ENCODE assay signal across 8 cellular contexts in the genomic region with DNA sequence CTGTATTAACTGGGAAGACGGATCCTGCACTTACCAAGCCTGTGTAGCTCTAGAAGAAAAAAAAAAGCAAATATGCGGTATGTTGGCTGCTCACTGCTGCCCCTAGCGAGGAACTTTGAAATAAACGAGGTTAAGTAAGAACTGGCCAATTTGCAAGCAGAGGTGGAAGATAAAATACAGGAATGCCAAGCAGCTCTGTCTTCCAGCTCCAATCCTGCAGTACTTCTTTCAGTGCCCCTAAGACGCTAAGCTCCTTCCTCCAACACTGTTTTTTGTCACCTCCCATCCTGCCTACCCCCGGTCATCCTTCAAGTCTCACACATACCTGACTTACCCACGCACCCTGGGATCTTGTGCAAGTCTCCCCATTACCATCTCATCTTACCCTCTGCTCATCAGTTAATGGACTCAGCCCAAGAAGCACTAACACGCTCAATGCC. TPM values are rescaled to one million over a fixed set of nuclear protein-coding genes. Genes with fewer than 3 reads are reported as not detected.
A peak's percentile ranks its signal among the peaks of the same experiment; 100 is the strongest.
DNase-seq lines count a peak whose midpoint lies in the region; ATAC-seq, FAIRE-seq and TF ChIP-seq lines count a peak whose summit lies in the region.

No MANE protein-coding gene starts in this region.

- BruUV-seq in endothelial cell of umbilical vein (replicated peaks; lab: Mats Ljungman, UMichigan) = TSS peak; percentile 63

- no peaks in the 10 kb centered on the region for H3K27me3 ChIP-seq in CD8-positive, alpha-beta T cell (ENCODE audit: insufficient read depth, low read length)
- H3K27me3 ChIP-seq in endothelial cell of umbilical vein (ENCODE audit: control insufficient read depth in 2 of 2, insufficient read depth in 2 of 2, low read length in 2 of 2) = no peaks in the 10 kb centered on the region

- peaks cover 52% of the 10 kb centered on the region for H3K4me1 Mint-ChIP-seq in CD8-positive, alpha-beta T cell (ENCODE audit: low read depth)

- H3K36me3 ChIP-seq in CD8-positive, alpha-beta T cell (ENCODE audit: insufficient read depth, low read length) = no peaks in the 10 kb centered on the region
- H3K36me3 ChIP-seq in endothelial cell of umbilical vein (ENCODE audit: control insufficient read depth in 2 of 2, extremely low read depth in 1 of 2, insufficient read depth in 2 of 2, low read length in 2 of 2) = no peaks in the 10 kb centered on the region

- peaks cover 15% of the 10 kb centered on the region for H3K36me3 Mint-ChIP-seq in CD8-positive, alpha-beta T cell

- POLR2A ChIA-PET in CD8-positive, alpha-beta T cell (lab: Charles Lee) = interaction anchor here (0.7 to 3.2 kb wide), 9 partner anchors 10 to 1075 kb away, joined by 3 to 88 read pairs (median 4); a partner anchor contains a TSS
- POLR2A ChIA-PET in endothelial cell of umbilical vein (lab: Charles Lee) = interaction anchor here (0.6 to 2.9 kb wide), 2 partner anchors 27 to 1075 kb away, joined by 3 to 24 read pairs; a partner anchor contains a TSS

- intact Hi-C loops in CD8-positive, alpha-beta T cell (cut with DNase I, micrococcal nuclease) = loop anchor here (1.0 to 10.0 kb wide), 10 partner anchors 26 to 1898 kb away; a partner anchor contains a TSS
- intact Hi-C loops in endothelial cell of umbilical vein (cut with micrococcal nuclease) = loop anchor here (2.0 kb wide), 3 partner anchors 145 to 1897 kb away; a partner anchor contains a TSS

- H3K9me3 ChIP-seq in CD8-positive, alpha-beta T cell (ENCODE audit: low read length) = no peaks in the 10 kb centered on the region
- no peaks in the 10 kb centered on the region for H3K9me3 ChIP-seq in endothelial cell of umbilical vein (replicated peaks; ENCODE audit: control insufficient read depth, insufficient read depth, low read length)

- peak overlapping the region; percentile 88 for H3K4me3 ChIP-seq in CD8-positive, alpha-beta T cell (ENCODE audit: low read depth, low read length)
- H3K4me3 ChIP-seq in endothelial cell of umbilical vein (replicated peaks in 1 of 3; ENCODE audit: insufficient read depth in 1 of 3, low read depth in 1 of 3, low read length in 3 of 3) = peak overlapping the region; percentile 8 to 86 (median 73)

- no peaks in the 10 kb centered on the region for H3K27me3 Mint-ChIP-seq in CD8-positive, alpha-beta T cell (ENCODE audit: low read depth)

- no peak for ATAC-seq in CD8-positive, alpha-beta T cell
- ATAC-seq in GM19455 (IDR thresholded peaks at IDR 0.05; ENCODE audit: unreplicated experiment) = no peak

- H3K27ac ChIP-seq in CD8-positive, alpha-beta T cell (ENCODE audit: low read depth, low read length) = peak overlapping the region; percentile 90
- peak overlapping the region; percentile 65 for H3K27ac ChIP-seq in endothelial cell of umbilical vein (ENCODE audit: insufficient read depth, low read depth, low read length)

- no peak for TF ChIP-seq POLR2A in endothelial cell of umbilical vein (IDR thresholded peaks at IDR 0.05; ENCODE audit: low read depth, low read length)

- peak overlapping the region; percentile 97 for H3K27ac Mint-ChIP-seq in CD8-positive, alpha-beta T cell

- CTCF ChIA-PET in CD8-positive, alpha-beta T cell (lab: Charles Lee) = interaction anchor here (0.7 to 4.1 kb wide), 20 partner anchors 11 to 1042 kb away, joined by 3 to 45 read pairs (median 4); a partner anchor contains a TSS
- CTCF ChIA-PET in endothelial cell of umbilical vein (lab: Charles Lee) = interaction anchor here (0.6 to 3.6 kb wide), 25 partner anchors 8 to 1931 kb away, joined by 3 to 46 read pairs (median 4); a partner anchor contains a TSS

- DNase-seq in CD8-positive, alpha-beta T cell = peak; percentile 45 to 78 (median 72)
- DNase-seq in HPDE6-E6E7 (ENCODE audit: extremely low spot score) = peak; percentile 26
- DNase-seq in NCI-H82 treated with DMSO at 0.1 percent for 48 hours (lab: John Stamatoyannopoulos, UW; ENCODE audit: unreplicated experiment) = peak; percentile 28
- peak; percentile 71 for DNase-seq in activated CD8-positive, alpha-beta memory T cell treated with anti-CD3 and anti-CD28 coated beads, Interleukin-2, amount 50 U/mL, for 48 hours
- peak; percentile 89 for DNase-seq in endothelial cell of umbilical vein (ENCODE audit: low read depth, low spot score)
- DNase-seq in midbrain (lab: John Stamatoyannopoulos, UW) = peak; percentile 82
- DNase-seq in stimulated activated CD8-positive, alpha-beta memory T cell treated with anti-CD3 and anti-CD28 coated beads, Interleukin-4, amount 100 ng/mL, for 1 hour (ENCODE audit: low read depth in 2 of 2, low spot score in 1 of 2) = peak; percentile 42 to 43

- peaks cover 18% of the 10 kb centered on the region for H3K4me1 ChIP-seq in CD8-positive, alpha-beta T cell (ENCODE audit: insufficient read depth, low read length)
- peaks cover 13% of the 10 kb centered on the region for H3K4me1 ChIP-seq in endothelial cell of umbilical vein (ENCODE audit: control insufficient read depth, extremely low read depth, insufficient read depth, low read length)

- peaks cover 1% of the 10 kb centered on the region for H3K79me2 ChIP-seq in endothelial cell of umbilical vein (ENCODE audit: control insufficient read depth, insufficient read depth, low read length)

- H3K9me3 Mint-ChIP-seq in CD8-positive, alpha-beta T cell = no peaks in the 10 kb centered on the region

- FAIRE-seq in endothelial cell of umbilical vein (lab: Jason Lieb, UNC) = peak; percentile 87

- peak overlapping the region; percentile 70 for H3K9ac ChIP-seq in endothelial cell of umbilical vein (replicated peaks; ENCODE audit: extremely low read depth, insufficient read depth, low read length)

- peak overlapping the region; percentile 70 for H3K4me2 ChIP-seq in endothelial cell of umbilical vein (ENCODE audit: insufficient read depth, low read length)

- TF ChIP-seq CTCF in CD8-positive, alpha-beta T cell (IDR thresholded peaks at IDR 0.05) = peak; percentile 84
- TF ChIP-seq CTCF in endothelial cell of umbilical vein (IDR thresholded peaks at IDR 0.05; ENCODE audit: extremely low read depth in 1 of 2, insufficient read depth in 1 of 2, low read depth in 1 of 2, low read length in 2 of 2) = peak; percentile 71 to 75

- H4K20me1 ChIP-seq in endothelial cell of umbilical vein (replicated peaks; ENCODE audit: control insufficient read depth, extremely low read depth, insufficient read depth, low read length) = no peaks in the 10 kb centered on the region

- H3K9me1 ChIP-seq in endothelial cell of umbilical vein (replicated peaks; ENCODE audit: control insufficient read depth, extremely low read depth, insufficient read depth, low read length) = no peaks in the 10 kb centered on the region

- H3K4me3 Mint-ChIP-seq in CD8-positive, alpha-beta T cell = peak overlapping the region; percentile 99

- peak overlapping the region; percentile 86 for H2AFZ ChIP-seq in endothelial cell of umbilical vein (ENCODE audit: low read depth, low read length)

- dilution Hi-C loops in endothelial cell of umbilical vein (cut with MboI; ENCODE audit: extremely low pct_ligation_motif_present, low sequenced_read_pairs) = no loop called here

TF ChIP-seq in endothelial cell of umbilical vein, 7 proteins besides CTCF, POLR2A, EP300 and RAD21:
- no peak for TF ChIP-seq GATA2 (IDR thresholded peaks at IDR 0.05; ENCODE audit: insufficient read depth, insufficient read length, low read depth, low read length)
TF ChIP-seq in endothelial cell of umbilical vein: peak in this region for 0.

RNA-seq across cellular contexts. Expression of a gene that starts 0.8 kb away (rescaled TPM):
- 1 to 10 TPM; 4.5 to 5.2 TPM for total RNA-seq in CD8-positive, alpha-beta T cell
- 0.44 and 0.92 TPM in 2 replicates for total RNA-seq in endothelial cell of umbilical vein
- 0.26 and 0.53 TPM in 2 replicates for polyA plus RNA-seq in endothelial cell of umbilical vein
- polyA plus RNA-seq in endothelial cell of umbilical vein (2011; cell fraction: cytosol; rRNA removed) = 0.50 and 0.55 TPM in 2 replicates
- 0.58 and 0.71 TPM in 2 replicates for polyA plus RNA-seq in endothelial cell of umbilical vein (2011; cell fraction: nucleus; rRNA removed)
- 0.83 and 0.88 TPM in 2 replicates for polyA plus RNA-seq in endothelial cell of umbilical vein (2012)
- polyA minus RNA-seq in endothelial cell of umbilical vein = 0.45 TPM in 1 of 2 replicates, not detected in the other
- polyA minus RNA-seq in endothelial cell of umbilical vein (2011; cell fraction: cytosol; rRNA and poly(A)+ RNA removed) = not detected
- not detected in 2 replicates for polyA minus RNA-seq in endothelial cell of umbilical vein (2011; cell fraction: nucleus; rRNA and poly(A)+ RNA removed)

RNA-seq across cellular contexts. Expression of a gene that starts 26.4 kb away (rescaled TPM):
- 10 to 100 TPM; 20.7 to 23.7 TPM for total RNA-seq in CD8-positive, alpha-beta T cell
- 132 and 137 TPM in 2 replicates for total RNA-seq in endothelial cell of umbilical vein
- polyA plus RNA-seq in endothelial cell of umbilical vein = 57.0 and 71.6 TPM in 2 replicates
- polyA plus RNA-seq in endothelial cell of umbilical vein (2011; cell fraction: cytosol; rRNA removed) = 99.3 and 117 TPM in 2 replicates
- polyA plus RNA-seq in endothelial cell of umbilical vein (2011; cell fraction: nucleus; rRNA removed) = 53.5 and 54.2 TPM in 2 replicates
- 151 and 198 TPM in 2 replicates for polyA plus RNA-seq in endothelial cell of umbilical vein (2012)
- polyA minus RNA-seq in endothelial cell of umbilical vein = 21.7 and 22.4 TPM in 2 replicates
- 31.9 TPM for polyA minus RNA-seq in endothelial cell of umbilical vein (2011; cell fraction: cytosol; rRNA and poly(A)+ RNA removed)
- polyA minus RNA-seq in endothelial cell of umbilical vein (2011; cell fraction: nucleus; rRNA and poly(A)+ RNA removed) = 21.2 and 30.2 TPM in 2 replicates

Comparison
In these comparisons a context has a peak if more than half of its experiments do, and no peak if none do; other contexts are left out.
1. DNase-seq: peak in every context shown above with its lines; median percentile 89 in endothelial cell of umbilical vein; 82 in midbrain; 72 in CD8-positive, alpha-beta T cell; 71 in activated CD8-positive, alpha-beta memory T cell treated with anti-CD3 and anti-CD28 coated beads, Interleukin-2, amount 50 U/mL, for 48 hours; 42 in stimulated activated CD8-positive, alpha-beta memory T cell treated with anti-CD3 and anti-CD28 coated beads, Interleukin-4, amount 100 ng/mL, for 1 hour; 28 in NCI-H82 treated with DMSO at 0.1 percent for 48 hours; 26 in HPDE6-E6E7.